2 cellular contexts compared by ENCODE assay signal in genomic region chr6:4018194-4019111, GRCh38.
TF ChIP-seq lines count a peak whose summit lies in the region.

No MANE protein-coding gene starts in this region.

TF ChIP-seq in A549, 52 proteins besides CTCF, POLR2A, EP300 and RAD21 (continued from another document):
- TF ChIP-seq PBX3 (IDR thresholded peaks at IDR 0.05) (no peak), JUN (IDR thresholded peaks at IDR 0.05) (peak in 1 of 2 experiments; percentile 66; a peak in 3 of 5 replicates), E2F6 (IDR thresholded peaks at IDR 0.05; ENCODE audit: borderline replicate concordance, low read depth) (0 out of 2 replicates have a peak, but pooled peaks have one; percentile 41), ZFP36 (IDR thresholded peaks at IDR 0.05; ENCODE audit: borderline replicate concordance, partially characterized antibody) (no peak), HDAC2 (IDR thresholded peaks at IDR 0.05) (no peak), NFE2L2 (conservative IDR thresholded peaks at IDR 0.05; ENCODE audit: low read length) (no peak), CHD2 (IDR thresholded peaks at IDR 0.05; ENCODE audit: low read length, partially characterized antibody) (no peak), MAFK (IDR thresholded peaks at IDR 0.05; ENCODE audit: partially characterized antibody) (peak; percentile 18), ZC3H11A (IDR thresholded peaks at IDR 0.05) (no peak), EHMT2 (IDR thresholded peaks at IDR 0.05; ENCODE audit: low read depth) (no peak), RARB (CRISPR knock-in tag; IDR thresholded peaks at IDR 0.05) (no peak), PHF8 (IDR thresholded peaks at IDR 0.05; ENCODE audit: borderline replicate concordance, low read depth) (peak; percentile 85), RNF2 (IDR thresholded peaks at IDR 0.05; ENCODE audit: borderline replicate concordance, low read depth) (no peak), TFCP2L1 (CRISPR knock-in tag; IDR thresholded peaks at IDR 0.05) (no peak), BHLHE40 (IDR thresholded peaks at IDR 0.05; ENCODE audit: low read depth, low read length) (no peak), HOXB5 (CRISPR knock-in tag; IDR thresholded peaks at IDR 0.05) (no peak), TP53 (CRISPR knock-in tag; IDR thresholded peaks at IDR 0.05) (no peak; the same call in 1 of the 2 replicates)
- TF ChIP-seq, protein P1, sequence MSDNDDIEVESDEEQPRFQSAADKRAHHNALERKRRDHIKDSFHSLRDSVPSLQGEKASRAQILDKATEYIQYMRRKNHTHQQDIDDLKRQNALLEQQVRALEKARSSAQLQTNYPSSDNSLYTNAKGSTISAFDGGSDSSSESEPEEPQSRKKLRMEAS (IDR thresholded peaks at IDR 0.05), result peak; percentile 76
- TF ChIP-seq, protein P2, sequence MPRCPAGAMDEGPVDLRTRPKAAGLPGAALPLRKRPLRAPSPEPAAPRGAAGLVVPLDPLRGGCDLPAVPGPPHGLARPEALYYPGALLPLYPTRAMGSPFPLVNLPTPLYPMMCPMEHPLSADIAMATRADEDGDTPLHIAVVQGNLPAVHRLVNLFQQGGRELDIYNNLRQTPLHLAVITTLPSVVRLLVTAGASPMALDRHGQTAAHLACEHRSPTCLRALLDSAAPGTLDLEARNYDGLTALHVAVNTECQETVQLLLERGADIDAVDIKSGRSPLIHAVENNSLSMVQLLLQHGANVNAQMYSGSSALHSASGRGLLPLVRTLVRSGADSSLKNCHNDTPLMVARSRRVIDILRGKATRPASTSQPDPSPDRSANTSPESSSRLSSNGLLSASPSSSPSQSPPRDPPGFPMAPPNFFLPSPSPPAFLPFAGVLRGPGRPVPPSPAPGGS (IDR thresholded peaks at IDR 0.05), result peak; percentile 77; the same call in 2 of the 3 replicates
- TF ChIP-seq, protein P3, sequence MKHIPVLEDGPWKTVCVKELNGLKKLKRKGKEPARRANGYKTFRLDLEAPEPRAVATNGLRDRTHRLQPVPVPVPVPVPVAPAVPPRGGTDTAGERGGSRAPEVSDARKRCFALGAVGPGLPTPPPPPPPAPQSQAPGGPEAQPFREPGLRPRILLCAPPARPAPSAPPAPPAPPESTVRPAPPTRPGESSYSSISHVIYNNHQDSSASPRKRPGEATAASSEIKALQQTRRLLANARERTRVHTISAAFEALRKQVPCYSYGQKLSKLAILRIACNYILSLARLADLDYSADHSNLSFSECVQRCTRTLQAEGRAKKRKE (CRISPR knock-in tag; IDR thresholded peaks at IDR 0.05; ENCODE audit: low read depth), result no peak

TF ChIP-seq in K562, 482 proteins besides CTCF, POLR2A, EP300 and RAD21 (continued from another document and continues in another):
- TF ChIP-seq ZFP91 (CRISPR knock-in tag; IDR thresholded peaks at IDR 0.05), result 0 out of 2 replicates have a peak, but pooled peaks have one; percentile 59
- TF ChIP-seq YBX1 (IDR thresholded peaks at IDR 0.05), result no peak
- TF ChIP-seq ZC3H11A (IDR thresholded peaks at IDR 0.05; ENCODE audit: low read depth, low read length), result no peak
- peak; percentile 27 to 80; a peak in 2 of 4 replicates for TF ChIP-seq RCOR1 (IDR thresholded peaks at IDR 0.05; ENCODE audit: borderline replicate concordance in 1 of 2, low read depth in 2 of 2, low read length in 2 of 2)
- no peak for TF ChIP-seq SIRT6 (IDR thresholded peaks at IDR 0.05; ENCODE audit: low read depth, low read length)
- TF ChIP-seq NFE2 (IDR thresholded peaks at IDR 0.05; ENCODE audit: low read depth), result no peak
- no peak for TF ChIP-seq JUNB (CRISPR knock-in tag; conservative IDR thresholded peaks at IDR 0.05)
- TF ChIP-seq BCOR (IDR thresholded peaks at IDR 0.05), result peak; percentile 62; the same call in 1 of the 2 replicates
- TF ChIP-seq, protein P4, sequence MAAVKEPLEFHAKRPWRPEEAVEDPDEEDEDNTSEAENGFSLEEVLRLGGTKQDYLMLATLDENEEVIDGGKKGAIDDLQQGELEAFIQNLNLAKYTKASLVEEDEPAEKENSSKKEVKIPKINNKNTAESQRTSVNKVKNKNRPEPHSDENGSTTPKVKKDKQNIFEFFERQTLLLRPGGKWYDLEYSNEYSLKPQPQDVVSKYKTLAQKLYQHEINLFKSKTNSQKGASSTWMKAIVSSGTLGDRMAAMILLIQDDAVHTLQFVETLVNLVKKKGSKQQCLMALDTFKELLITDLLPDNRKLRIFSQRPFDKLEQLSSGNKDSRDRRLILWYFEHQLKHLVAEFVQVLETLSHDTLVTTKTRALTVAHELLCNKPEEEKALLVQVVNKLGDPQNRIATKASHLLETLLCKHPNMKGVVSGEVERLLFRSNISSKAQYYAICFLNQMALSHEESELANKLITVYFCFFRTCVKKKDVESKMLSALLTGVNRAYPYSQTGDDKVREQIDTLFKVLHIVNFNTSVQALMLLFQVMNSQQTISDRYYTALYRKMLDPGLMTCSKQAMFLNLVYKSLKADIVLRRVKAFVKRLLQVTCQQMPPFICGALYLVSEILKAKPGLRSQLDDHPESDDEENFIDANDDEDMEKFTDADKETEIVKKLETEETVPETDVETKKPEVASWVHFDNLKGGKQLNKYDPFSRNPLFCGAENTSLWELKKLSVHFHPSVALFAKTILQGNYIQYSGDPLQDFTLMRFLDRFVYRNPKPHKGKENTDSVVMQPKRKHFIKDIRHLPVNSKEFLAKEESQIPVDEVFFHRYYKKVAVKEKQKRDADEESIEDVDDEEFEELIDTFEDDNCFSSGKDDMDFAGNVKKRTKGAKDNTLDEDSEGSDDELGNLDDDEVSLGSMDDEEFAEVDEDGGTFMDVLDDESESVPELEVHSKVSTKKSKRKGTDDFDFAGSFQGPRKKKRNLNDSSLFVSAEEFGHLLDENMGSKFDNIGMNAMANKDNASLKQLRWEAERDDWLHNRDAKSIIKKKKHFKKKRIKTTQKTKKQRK (IDR thresholded peaks at IDR 0.05; ENCODE audit: borderline replicate concordance, low read depth, low read length), result no peak
- no peak for TF ChIP-seq SNIP1 (IDR thresholded peaks at IDR 0.05; ENCODE audit: low read depth)
- no peak for TF ChIP-seq ZNF277 (CRISPR knock-in tag; IDR thresholded peaks at IDR 0.05; ENCODE audit: borderline replicate concordance)
- no peak for TF ChIP-seq HOXB6 (CRISPR knock-in tag; IDR thresholded peaks at IDR 0.05; ENCODE audit: borderline replicate concordance)
- TF ChIP-seq LCOR (CRISPR knock-in tag; IDR thresholded peaks at IDR 0.05), result peak; percentile 88
- TF ChIP-seq ZBED1 (IDR thresholded peaks at IDR 0.05), result no peak
- TF ChIP-seq GABPB1 (CRISPR knock-in tag; IDR thresholded peaks at IDR 0.05), result peak; percentile 80
- TF ChIP-seq EZH2 (IDR thresholded peaks at IDR 0.05; ENCODE audit: borderline replicate concordance, low read depth, low read length), result no peak
- peak; percentile 20 for TF ChIP-seq SMARCE1 (IDR thresholded peaks at IDR 0.05)
- no peak for TF ChIP-seq MLX (CRISPR knock-in tag; conservative IDR thresholded peaks at IDR 0.05)
- TF ChIP-seq XRCC5 (IDR thresholded peaks at IDR 0.05; ENCODE audit: low read depth, low read length), result peak; percentile 13
- peak; percentile 68; the same call in 1 of the 2 replicates for TF ChIP-seq HDAC8 (tag; IDR thresholded peaks at IDR 0.05)
- TF ChIP-seq CBX1 (IDR thresholded peaks at IDR 0.05; ENCODE audit: low read depth), result peak; percentile 68; the same call in 1 of the 2 replicates
- no peak for TF ChIP-seq SP2 (IDR thresholded peaks at IDR 0.05; ENCODE audit: extremely low read depth, low read depth, low read length, poor library complexity, severe bottlenecking)
- 0 out of 2 replicates have a peak, but pooled peaks have one; percentile 7 for TF ChIP-seq SOX6 (IDR thresholded peaks at IDR 0.05)
- TF ChIP-seq ZNF324 (CRISPR knock-in tag; IDR thresholded peaks at IDR 0.05), result no peak
- TF ChIP-seq ZFX (CRISPR knock-in tag; IDR thresholded peaks at IDR 0.05), result peak; percentile 100
- peak; percentile 65; the same call in 1 of the 2 replicates for TF ChIP-seq E2F1 (CRISPR knock-in tag; IDR thresholded peaks at IDR 0.05)
- no peak for TF ChIP-seq NEUROD1 (IDR thresholded peaks at IDR 0.05; ENCODE audit: borderline replicate concordance, low read depth, low read length, partially characterized antibody)
- 0 out of 2 replicates have a peak, but pooled peaks have one; percentile 8 for TF ChIP-seq JUN (IDR thresholded peaks at IDR 0.05; ENCODE audit: borderline replicate concordance, low read depth, low read length)
- TF ChIP-seq JUN (CRISPR knock-in tag; IDR thresholded peaks at IDR 0.05; ENCODE audit: borderline replicate concordance), result peak; percentile 83; the same call in 1 of the 2 replicates
- TF ChIP-seq CSDE1 (IDR thresholded peaks at IDR 0.05), result no peak; a peak in 1 of 4 replicates
- TF ChIP-seq DMBX1 (CRISPR knock-in tag; IDR thresholded peaks at IDR 0.05; ENCODE audit: borderline replicate concordance), result peak; percentile 61
- TF ChIP-seq ZNF589 (CRISPR knock-in tag; IDR thresholded peaks at IDR 0.05; ENCODE audit: low read depth), result 0 out of 2 replicates have a peak, but pooled peaks have one; percentile 11
- TF ChIP-seq RNF2 (IDR thresholded peaks at IDR 0.05), result peak; percentile 67
- TF ChIP-seq TEAD1 (CRISPR knock-in tag; IDR thresholded peaks at IDR 0.05), result peak; percentile 70 to 73; a peak in 2 of 4 replicates
- TF ChIP-seq TFAP4 (CRISPR knock-in tag; IDR thresholded peaks at IDR 0.05; ENCODE audit: borderline replicate concordance), result peak; percentile 96
- TF ChIP-seq PPARD (CRISPR knock-in tag; IDR thresholded peaks at IDR 0.05), result no peak
- peak; percentile 74 for TF ChIP-seq ZSCAN29 (IDR thresholded peaks at IDR 0.05)
- TF ChIP-seq ZNF239 (CRISPR knock-in tag; IDR thresholded peaks at IDR 0.05), result no peak
- peak; percentile 79 for TF ChIP-seq POLR2AphosphoS5 (IDR thresholded peaks at IDR 0.05; ENCODE audit: control insufficient read depth, insufficient read depth, low read depth, low read length)
- no peak for TF ChIP-seq HMG20B (CRISPR knock-in tag; IDR thresholded peaks at IDR 0.05)
- TF ChIP-seq GTF2B (IDR thresholded peaks at IDR 0.05; ENCODE audit: extremely low read depth, insufficient read length), result peak; percentile 39
- TF ChIP-seq ZEB2 (IDR thresholded peaks at IDR 0.05), result no peak; the same call in none of the 2 replicates
- TF ChIP-seq CBFA2T2 (conservative IDR thresholded peaks at IDR 0.05), result no peak
- no peak for TF ChIP-seq ZNF140 (CRISPR knock-in tag; IDR thresholded peaks at IDR 0.05)
- peak; percentile 87 for TF ChIP-seq CEBPB (tag; IDR thresholded peaks at IDR 0.05)
- no peak; the same call in 1 of the 2 replicates for TF ChIP-seq NR2F6 (CRISPR knock-in tag; IDR thresholded peaks at IDR 0.05)
- TF ChIP-seq PRMT5 (CRISPR knock-in tag; IDR thresholded peaks at IDR 0.05), result no peak
- peak; percentile 71; the same call in 1 of the 2 replicates for TF ChIP-seq ZNF717 (CRISPR knock-in tag; IDR thresholded peaks at IDR 0.05)
- peak; percentile 93 for TF ChIP-seq ATF7 (IDR thresholded peaks at IDR 0.05)
